In genomic region chr15:68818671-68819450, GRCh38 we compare ENCODE assay signal across 8 cellular contexts. TPM values are rescaled to one million over a fixed set of nuclear protein-coding genes. Genes with fewer than 3 reads are reported as not detected.
DNase-seq lines count a peak whose midpoint lies in the region; ATAC-seq, FAIRE-seq and TF ChIP-seq lines count a peak whose summit lies in the region.

No MANE protein-coding gene starts in this region.

- TF ChIP-seq CTCF in OCI-LY1 (IDR thresholded peaks at IDR 0.05; ENCODE audit: low read length): no peak
- TF ChIP-seq CTCF in neural crest cell (conservative IDR thresholded peaks at IDR 0.05): no peak

- peaks cover 31% of the 10 kb centered on the region; the same call in 1 of the 2 replicates for H3K36me3 ChIP-seq in OCI-LY1 (ENCODE audit: insufficient read depth, low read length)

- H3K9me2 ChIP-seq in OCI-LY1 (ENCODE audit: low read depth, low read length): no peaks in the 10 kb centered on the region

- DNase-seq in activated CD4-positive, alpha-beta T cell treated with anti-CD3 and anti-CD28 coated beads for 24 hours (ENCODE audit: low read depth in 2 of 2): peak; percentile 13 to 30
- no peak for DNase-seq in activated CD4-positive, alpha-beta T cell treated with anti-CD3 and anti-CD28 coated beads for 1 hour
- DNase-seq in activated T-helper 2 cell treated with anti-CD3 and anti-CD28 coated beads, Interferon-gamma antibody, Interleukin-2, Interleukin-4, amounts not matched to agents 10 μg/mL and 5 μg/mL and 100 μg/mL, durations not matched to agents 14 hours and 24 hours and 36 hours (ENCODE audit: low spot score): peak; percentile 17
- peak; percentile 57 for DNase-seq in foreskin melanocyte
- DNase-seq in neural crest cell (ENCODE audit: low read depth, low spot score): no peak
- peak; percentile 53 for DNase-seq in urothelium cell line (ENCODE audit: low spot score)

- H3F3A ChIP-seq in OCI-LY1 (ENCODE audit: insufficient read depth, low read length): no peaks in the 10 kb centered on the region

- ATAC-seq in GM19351 (IDR thresholded peaks at IDR 0.05; ENCODE audit: unreplicated experiment): no peak

- H3K9me3 Mint-ChIP-seq in activated T-helper 2 cell treated with anti-CD3 and anti-CD28 coated beads, Interferon-gamma antibody, Interleukin-2, Interleukin-4, amounts not matched to agents 10 μg/mL and 5 μg/mL and 100 μg/mL, durations not matched to agents 14 hours and 24 hours and 36 hours: no peaks in the 10 kb centered on the region
- no peaks in the 10 kb centered on the region for H3K9me3 Mint-ChIP-seq in neural crest cell

- peak overlapping the region; percentile 74 for H3K4me2 ChIP-seq in OCI-LY1 (ENCODE audit: low read length)

- H3K36me3 Mint-ChIP-seq in activated T-helper 2 cell treated with anti-CD3 and anti-CD28 coated beads, Interferon-gamma antibody, Interleukin-2, Interleukin-4, amounts not matched to agents 10 μg/mL and 5 μg/mL and 100 μg/mL, durations not matched to agents 14 hours and 24 hours and 36 hours (ENCODE audit: low read depth): peaks cover 38% of the 10 kb centered on the region
- H3K36me3 Mint-ChIP-seq in neural crest cell (ENCODE audit: low read depth): peaks cover 13% of the 10 kb centered on the region

- no peaks in the 10 kb centered on the region for H4K20me1 ChIP-seq in OCI-LY1 (ENCODE audit: insufficient read depth, low read length)

- no peak overlapping the region for H2AFZ ChIP-seq in OCI-LY1 (ENCODE audit: low read length)

- H3K27me3 Mint-ChIP-seq in activated T-helper 2 cell treated with anti-CD3 and anti-CD28 coated beads, Interferon-gamma antibody, Interleukin-2, Interleukin-4, amounts not matched to agents 10 μg/mL and 5 μg/mL and 100 μg/mL, durations not matched to agents 14 hours and 24 hours and 36 hours (ENCODE audit: low read depth): no peaks in the 10 kb centered on the region
- H3K27me3 Mint-ChIP-seq in neural crest cell (ENCODE audit: low read depth): peaks cover 6% of the 10 kb centered on the region

- peak overlapping the region; percentile 83 for H3K27ac ChIP-seq in OCI-LY1 (ENCODE audit: low read depth, low read length, poor library complexity, severe bottlenecking)

- H3K9ac ChIP-seq in OCI-LY1 (ENCODE audit: low read length): peak overlapping the region; percentile 92

- peak overlapping the region; percentile 100 for H3K27ac Mint-ChIP-seq in activated T-helper 2 cell treated with anti-CD3 and anti-CD28 coated beads, Interferon-gamma antibody, Interleukin-2, Interleukin-4, amounts not matched to agents 10 μg/mL and 5 μg/mL and 100 μg/mL, durations not matched to agents 14 hours and 24 hours and 36 hours
- peak overlapping the region; percentile 98 for H3K27ac Mint-ChIP-seq in neural crest cell (ENCODE audit: unreplicated experiment)

- peaks cover 45% of the 10 kb centered on the region for H3K4me1 ChIP-seq in OCI-LY1 (ENCODE audit: insufficient read depth, low read length, severe bottlenecking)

- no peaks in the 10 kb centered on the region for H3K9me3 ChIP-seq in OCI-LY1 (ENCODE audit: low read length)

- intact Hi-C loops in activated T-helper 2 cell treated with anti-CD3 and anti-CD28 coated beads, Interferon-gamma antibody, Interleukin-2, Interleukin-4, amounts not matched to agents 10 μg/mL and 5 μg/mL and 100 μg/mL, durations not matched to agents 14 hours and 24 hours and 36 hours (cut with micrococcal nuclease): loop anchor here (2.0 kb wide), 1 partner anchor 36 kb away; no protein-coding TSS in a partner anchor

- H3K27me3 ChIP-seq in OCI-LY1 (ENCODE audit: insufficient read depth, low read length): no peaks in the 10 kb centered on the region

- peaks cover 63% of the 10 kb centered on the region for H3K79me2 ChIP-seq in OCI-LY1 (ENCODE audit: insufficient read depth, low read length)

- H3K4me3 ChIP-seq in OCI-LY1 (ENCODE audit: low read depth, low read length, poor library complexity, severe bottlenecking): peak overlapping the region; percentile 77

- FAIRE-seq in urothelium cell line (lab: Jason Lieb, UNC): no peak

- peaks cover 42% of the 10 kb centered on the region for H3K4me1 Mint-ChIP-seq in activated T-helper 2 cell treated with anti-CD3 and anti-CD28 coated beads, Interferon-gamma antibody, Interleukin-2, Interleukin-4, amounts not matched to agents 10 μg/mL and 5 μg/mL and 100 μg/mL, durations not matched to agents 14 hours and 24 hours and 36 hours (ENCODE audit: low read depth)
- H3K4me1 Mint-ChIP-seq in neural crest cell: peaks cover 53% of the 10 kb centered on the region

- peak overlapping the region; percentile 100 for H3K4me3 Mint-ChIP-seq in activated T-helper 2 cell treated with anti-CD3 and anti-CD28 coated beads, Interferon-gamma antibody, Interleukin-2, Interleukin-4, amounts not matched to agents 10 μg/mL and 5 μg/mL and 100 μg/mL, durations not matched to agents 14 hours and 24 hours and 36 hours (ENCODE audit: low read depth)
- peak overlapping the region; percentile 99 for H3K4me3 Mint-ChIP-seq in neural crest cell

RNA-seq across cellular contexts. Expression of gene ANP32A, which starts 1.8 kb away (rescaled TPM):
- 259 and 265 TPM in 2 replicates for total RNA-seq in activated T-helper 2 cell treated with anti-CD3 and anti-CD28 coated beads, Interferon-gamma antibody, Interleukin-2, Interleukin-4, amounts not matched to agents 10 μg/mL and 5 μg/mL and 100 μg/mL, durations not matched to agents 14 hours and 24 hours and 36 hours
- total RNA-seq in neural crest cell: 355 and 367 TPM in 2 replicates

Comparison
In these comparisons a context has a peak if more than half of its experiments do, and no peak if none do; other contexts are left out.
1. DNase-seq: peak in activated CD4-positive, alpha-beta T cell treated with anti-CD3 and anti-CD28 coated beads for 24 hours (2 of 2), activated T-helper 2 cell treated with anti-CD3 and anti-CD28 coated beads, Interferon-gamma antibody, Interleukin-2, Interleukin-4, amounts not matched to agents 10 μg/mL and 5 μg/mL and 100 μg/mL, durations not matched to agents 14 hours and 24 hours and 36 hours (single experiment), foreskin melanocyte (single experiment) and urothelium cell line (single experiment); none in activated CD4-positive, alpha-beta T cell treated with anti-CD3 and anti-CD28 coated beads for 1 hour (single experiment) and neural crest cell (single experiment).